8 cellular contexts compared by ENCODE assay signal in the genomic region with DNA sequence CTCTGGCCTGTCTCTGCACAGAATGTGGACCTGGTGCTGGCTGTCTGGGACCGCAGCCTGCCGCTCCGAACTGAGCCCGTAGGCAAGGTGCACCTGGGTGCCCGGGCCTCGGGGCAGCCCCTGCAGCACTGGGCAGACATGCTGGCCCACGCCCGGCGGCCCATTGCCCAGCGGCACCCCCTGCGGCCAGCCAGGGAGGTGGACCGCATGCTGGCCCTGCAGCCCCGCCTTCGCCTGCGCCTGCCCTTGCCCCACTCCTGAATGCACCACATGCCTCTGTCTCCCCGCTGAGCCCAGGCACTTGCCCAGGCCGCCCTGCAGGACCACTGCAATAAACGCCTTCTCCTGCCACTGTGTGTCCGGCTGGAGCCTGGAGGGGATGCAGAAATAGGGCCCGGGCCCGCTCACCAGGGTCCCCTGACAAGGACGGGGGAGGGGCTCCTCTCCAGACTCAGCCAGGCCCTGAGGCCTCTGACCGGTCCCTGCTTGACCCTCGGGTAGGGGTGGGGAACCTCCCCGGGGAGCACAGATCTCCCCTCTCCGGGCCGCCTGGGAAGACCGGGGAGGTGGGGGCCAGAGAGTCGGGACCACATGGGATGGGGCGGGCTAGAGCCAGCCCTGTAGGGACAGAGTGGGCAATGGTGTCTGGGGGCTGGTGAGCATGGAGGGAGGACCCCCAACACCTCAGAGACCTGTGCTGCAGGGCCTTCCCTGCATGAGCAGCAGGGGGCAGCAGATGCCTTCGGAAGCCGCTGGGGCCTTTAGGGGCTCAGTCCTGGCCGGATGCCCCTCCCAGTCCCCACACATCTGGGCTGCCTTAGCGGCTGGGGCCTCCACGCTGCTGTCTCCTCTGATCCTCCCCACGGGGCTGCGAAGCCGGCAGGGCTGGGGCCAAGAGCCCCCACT. TPM values are rescaled to one million over a fixed set of nuclear protein-coding genes. Genes with fewer than 3 reads are reported as not detected.
DNase-seq lines count a peak whose midpoint lies in the region; ATAC-seq and TF ChIP-seq lines count a peak whose summit lies in the region.

No MANE protein-coding gene starts in this region.

- WGBS in SK-N-SH (ENCODE audit: low lambda C conversion rate), result 49% methylated on average over 16 of the region's 38 CpGs

- H3K4me2 ChIP-seq in SK-N-SH, result no peak overlapping the region

- intact Hi-C loops in Right ventricle myocardium inferior (cut with DNase I) (loop anchor here (1.0 to 2.0 kb wide), 2 partner anchors 45 to 315 kb away; no protein-coding TSS in a partner anchor), cardiac septum (cut with DNase I) (loop anchor here (2.0 to 5.0 kb wide), 4 partner anchors 45 to 315 kb away; a partner anchor contains a TSS), left ventricle myocardium inferior (cut with micrococcal nuclease) (loop anchor here (5.0 kb wide), 1 partner anchor 315 kb away; no protein-coding TSS in a partner anchor)
- intact Hi-C loops in activated naive CD4-positive, alpha-beta T cell treated with anti-CD3 and anti-CD28 coated beads for 36 hours (cut with micrococcal nuclease), result loop anchor here (1.0 to 10.0 kb wide), 3 partner anchors 47 to 315 kb away; no protein-coding TSS in a partner anchor

- peak overlapping the region in 1 of 2 experiments; percentile 60; a peak in 1 of 4 replicates for H3K27ac ChIP-seq in SK-N-SH (ENCODE audit: low read depth in 2 of 2, low read length in 1 of 2)
- no peak overlapping the region for H3K27ac ChIP-seq in left ventricle myocardium inferior (replicated peaks)

- H4K20me1 ChIP-seq in SK-N-SH (ENCODE audit: insufficient read depth), result no peaks in the 10 kb centered on the region

- no peak for TF ChIP-seq EP300 in SK-N-SH (IDR thresholded peaks at IDR 0.05; ENCODE audit: borderline replicate concordance in 1 of 2, low read depth in 1 of 2, low read length in 1 of 2)

- CTCF ChIA-PET in SK-N-SH (lab: Yijun Ruan, JAX), result interaction anchor here (0.7 to 20.8 kb wide), 18 partner anchors 10 to 313 kb away, joined by 3 to 585 read pairs (median 8); a partner anchor contains a TSS
- CTCF ChIA-PET in activated naive CD4-positive, alpha-beta T cell treated with anti-CD3 and anti-CD28 coated beads for 36 hours (lab: Charles Lee), result interaction anchor here (0.6 to 7.8 kb wide), 8 partner anchors 14 to 185 kb away, joined by 3 to 232 read pairs (median 6); no protein-coding TSS in a partner anchor

- TF ChIP-seq CTCF in SK-N-SH (IDR thresholded peaks at IDR 0.05) (peak; percentile 80), left ventricle myocardium inferior (IDR thresholded peaks at IDR 0.05; ENCODE audit: borderline replicate concordance) (peak; percentile 93)

- H3K4me1 ChIP-seq in SK-N-SH (ENCODE audit: control insufficient read depth in 1 of 2, insufficient read depth in 2 of 2, low read depth in 1 of 2, low read length in 1 of 2) (peaks cover 0 to 39% of the 10 kb centered on the region in 2 experiments; a peak in 1 of 4 replicates), left ventricle myocardium inferior (peaks cover 35% of the 10 kb centered on the region)

- no peaks in the 10 kb centered on the region for H3K36me3 ChIP-seq in SK-N-SH (replicated peaks in 1 of 2; ENCODE audit: control insufficient read depth in 1 of 2, insufficient read depth in 2 of 2, low read length in 1 of 2)
- H3K36me3 ChIP-seq in left ventricle myocardium inferior, result no peaks in the 10 kb centered on the region

- no peaks in the 10 kb centered on the region for H3F3A ChIP-seq in SK-N-SH (replicated peaks; ENCODE audit: insufficient read depth)

- H3K4me3 ChIP-seq in SK-N-SH (ENCODE audit: low read depth in 2 of 2, low read length in 1 of 2) (no peak overlapping the region), left ventricle myocardium inferior (no peak overlapping the region)

- H2AFZ ChIP-seq in SK-N-SH (ENCODE audit: low read depth), result no peak overlapping the region

- H3K27me3 ChIP-seq in SK-N-SH (ENCODE audit: insufficient read depth) (no peaks in the 10 kb centered on the region), left ventricle myocardium inferior (ENCODE audit: low read depth) (no peaks in the 10 kb centered on the region)

- H3K79me2 ChIP-seq in SK-N-SH (ENCODE audit: insufficient read depth), result no peaks in the 10 kb centered on the region

- H3K9me3 Mint-ChIP-seq in activated naive CD4-positive, alpha-beta T cell treated with anti-CD3 and anti-CD28 coated beads for 36 hours, result no peaks in the 10 kb centered on the region

- H3K27ac Mint-ChIP-seq in activated naive CD4-positive, alpha-beta T cell treated with anti-CD3 and anti-CD28 coated beads for 36 hours, result no peak overlapping the region

- no peaks in the 10 kb centered on the region for H3K9me2 ChIP-seq in SK-N-SH

- no peak overlapping the region for H3K4me3 Mint-ChIP-seq in activated naive CD4-positive, alpha-beta T cell treated with anti-CD3 and anti-CD28 coated beads for 36 hours

- no peaks in the 10 kb centered on the region for H3K27me3 Mint-ChIP-seq in activated naive CD4-positive, alpha-beta T cell treated with anti-CD3 and anti-CD28 coated beads for 36 hours (ENCODE audit: low read depth)

- no peaks in the 10 kb centered on the region for H3K4me1 Mint-ChIP-seq in activated naive CD4-positive, alpha-beta T cell treated with anti-CD3 and anti-CD28 coated beads for 36 hours (ENCODE audit: low read depth)

- DNase-seq in Right ventricle myocardium inferior (ENCODE audit: missing footprints) (peak; percentile 81), cardiac septum (ENCODE audit: low spot score) (no peak), SK-N-SH (peak; percentile 97), left ventricle myocardium inferior (peak; percentile 69), NCI-H446 (lab: John Stamatoyannopoulos, UW) (no peak)
- DNase-seq in activated naive CD4-positive, alpha-beta T cell treated with anti-CD3 and anti-CD28 coated beads for 36 hours, result peak; percentile 77
- DNase-seq in stimulated activated CD4-positive, alpha-beta T cell treated with anti-CD3 and anti-CD28 coated beads, Interleukin-12 subunit alpha, Interleukin-12 subunit beta, amount 100 ng/mL, for 48 hours (ENCODE audit: low read depth in 2 of 3, low spot score in 1 of 3), result peak; percentile 46 to 74 (median 71)

- H3K9me3 ChIP-seq in SK-N-SH (no peaks in the 10 kb centered on the region), left ventricle myocardium inferior (replicated peaks) (no peaks in the 10 kb centered on the region)

- H3K36me3 Mint-ChIP-seq in activated naive CD4-positive, alpha-beta T cell treated with anti-CD3 and anti-CD28 coated beads for 36 hours (ENCODE audit: low read depth), result no peaks in the 10 kb centered on the region

- ATAC-seq in Right ventricle myocardium inferior (peak; percentile 60), HG03159 (IDR thresholded peaks at IDR 0.05; ENCODE audit: unreplicated experiment) (peak; percentile 66)

- no peak overlapping the region for H3K9ac ChIP-seq in SK-N-SH

- POLR2A ChIA-PET in SK-N-SH (lab: Yijun Ruan, JAX), result no interaction called here

- TF ChIP-seq RAD21 in SK-N-SH (IDR thresholded peaks at IDR 0.05; ENCODE audit: low read length), result peak; percentile 93

TF ChIP-seq in SK-N-SH, 30 proteins besides CTCF, POLR2A, EP300 and RAD21:
- TF ChIP-seq JUND (IDR thresholded peaks at IDR 0.05) (no peak), SMC3 (IDR thresholded peaks at IDR 0.05; ENCODE audit: low read depth, low read length) (peak; percentile 97), POLR2AphosphoS5 (IDR thresholded peaks at IDR 0.05; ENCODE audit: low read depth, low read length) (no peak), GATA2 (CRISPR knock-in tag; IDR thresholded peaks at IDR 0.05) (no peak)
- TF ChIP-seq, protein P1, sequence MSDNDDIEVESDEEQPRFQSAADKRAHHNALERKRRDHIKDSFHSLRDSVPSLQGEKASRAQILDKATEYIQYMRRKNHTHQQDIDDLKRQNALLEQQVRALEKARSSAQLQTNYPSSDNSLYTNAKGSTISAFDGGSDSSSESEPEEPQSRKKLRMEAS (IDR thresholded peaks at IDR 0.05; ENCODE audit: low read depth), result no peak

RNA-seq across cellular contexts. Expression of a gene that starts 1.4 kb away (rescaled TPM):
- total RNA-seq in Right ventricle myocardium inferior (0.35 TPM), cardiac septum (0.78 TPM), left ventricle myocardium inferior (not detected)
- not detected in 2 replicates for polyA plus RNA-seq in SK-N-SH (2012; rRNA removed)
- 0.04 and 0.06 TPM in 2 replicates for polyA plus RNA-seq in SK-N-SH (2012; cell fraction: cytosol; rRNA removed)
- 0.14 and 0.26 TPM in 2 replicates for polyA plus RNA-seq in SK-N-SH (2012; cell fraction: nucleus; rRNA removed)
- not detected for total RNA-seq in activated naive CD4-positive, alpha-beta T cell treated with anti-CD3 and anti-CD28 coated beads for 36 hours

RNA-seq across cellular contexts. Expression of a gene that starts 2.6 kb away (rescaled TPM):
- not detected for total RNA-seq in Right ventricle myocardium inferior
- not detected for total RNA-seq in cardiac septum
- not detected in 2 replicates for polyA plus RNA-seq in SK-N-SH (2012; rRNA removed)
- polyA plus RNA-seq in SK-N-SH (2012; cell fraction: cytosol; rRNA removed), result not detected in 2 replicates
- 0.13 and 0.15 TPM in 2 replicates for polyA plus RNA-seq in SK-N-SH (2012; cell fraction: nucleus; rRNA removed)
- total RNA-seq in activated naive CD4-positive, alpha-beta T cell treated with anti-CD3 and anti-CD28 coated beads for 36 hours, result not detected
- not detected for total RNA-seq in left ventricle myocardium inferior

RNA-seq across cellular contexts. Expression of a gene that starts 15.5 kb away (rescaled TPM):
- total RNA-seq in Right ventricle myocardium inferior (22.5 TPM), cardiac septum (35.1 TPM), left ventricle myocardium inferior (19.7 TPM)
- 0.34 and 0.38 TPM in 2 replicates for polyA plus RNA-seq in SK-N-SH (2012; rRNA removed)
- 0.22 and 0.46 TPM in 2 replicates for polyA plus RNA-seq in SK-N-SH (2012; cell fraction: cytosol; rRNA removed)
- 0.19 and 0.54 TPM in 2 replicates for polyA plus RNA-seq in SK-N-SH (2012; cell fraction: nucleus; rRNA removed)
- 10 to 100 TPM; 42.4 to 42.9 TPM for total RNA-seq in activated naive CD4-positive, alpha-beta T cell treated with anti-CD3 and anti-CD28 coated beads for 36 hours

RNA-seq across cellular contexts. Expression of a gene that starts 54.3 kb away (rescaled TPM):
- total RNA-seq in Right ventricle myocardium inferior (5.0 TPM), cardiac septum (0.75 TPM), left ventricle myocardium inferior (2.4 TPM)
- not detected in 2 replicates for polyA plus RNA-seq in SK-N-SH (2012; rRNA removed)
- not detected in 2 replicates for polyA plus RNA-seq in SK-N-SH (2012; cell fraction: cytosol; rRNA removed)
- not detected in 2 replicates for polyA plus RNA-seq in SK-N-SH (2012; cell fraction: nucleus; rRNA removed)
- under 1 TPM; 0.07 to 0.12 TPM for total RNA-seq in activated naive CD4-positive, alpha-beta T cell treated with anti-CD3 and anti-CD28 coated beads for 36 hours

Comparison
In these comparisons a context has a peak if more than half of its experiments do, and no peak if none do; other contexts are left out.
1. DNase-seq: peak in Right ventricle myocardium inferior (single experiment), SK-N-SH (single experiment), activated naive CD4-positive, alpha-beta T cell treated with anti-CD3 and anti-CD28 coated beads for 36 hours (single experiment), left ventricle myocardium inferior (single experiment) and stimulated activated CD4-positive, alpha-beta T cell treated with anti-CD3 and anti-CD28 coated beads, Interleukin-12 subunit alpha, Interleukin-12 subunit beta, amount 100 ng/mL, for 48 hours (3 of 3); none in cardiac septum (single experiment) and NCI-H446 (0 of 2).